14 cellular contexts compared by ENCODE assay signal in the genomic region with DNA sequence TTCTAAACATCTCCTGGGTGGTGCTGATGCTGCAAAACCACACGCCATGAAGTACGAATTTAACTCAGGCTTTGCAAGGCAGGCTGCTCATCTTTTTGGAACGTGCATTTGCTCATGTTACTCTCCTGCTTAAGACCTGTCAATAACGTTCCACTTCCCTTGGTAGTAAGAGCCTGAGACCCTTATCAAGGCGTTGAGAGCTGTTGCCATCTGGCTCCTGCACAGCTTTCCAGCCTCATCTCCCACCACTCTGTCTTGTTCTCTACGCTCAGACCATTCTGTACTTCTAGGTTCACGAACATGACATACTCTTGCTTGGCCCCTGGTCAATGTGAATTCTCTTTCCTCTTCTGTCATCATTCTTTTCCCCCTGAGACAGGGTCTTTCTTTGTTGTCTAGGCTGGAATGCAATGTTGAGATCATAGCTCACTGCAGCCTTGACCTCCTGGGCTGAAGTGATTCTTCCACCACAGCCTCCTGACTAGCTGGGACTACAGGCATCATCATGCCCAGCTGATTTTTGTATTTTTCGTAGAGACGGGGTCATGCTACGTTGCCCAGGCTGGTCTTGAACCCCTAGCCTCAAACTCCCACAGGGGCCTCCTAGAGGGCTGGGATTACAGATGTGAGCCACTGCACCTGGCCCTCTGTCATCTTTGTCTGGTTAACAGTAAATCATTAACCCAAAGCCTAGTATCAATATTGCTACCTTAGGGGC.
DNase-seq lines count a peak whose midpoint lies in the region; ATAC-seq and FAIRE-seq lines count a peak whose summit lies in the region.
"Had no signal": no experiment of that assay in that cellular context is flagged by ENCODE, and none has a peak within 500 bp of the region (broad histone marks: within the 10 kb centered on the region; RNA-seq: fewer than 3 reads in every experiment).

No MANE protein-coding gene starts in this region.

- peak; percentile 73 for DNase-seq in NCI-H82 (lab: John Stamatoyannopoulos, UW)
- DNase-seq in cortex of kidney (lab: John Stamatoyannopoulos, UW): no peak
- DNase-seq in NCI-H345 treated with DMSO at 0.1 percent for 48 hours (lab: John Stamatoyannopoulos, UW; ENCODE audit: unreplicated experiment): no peak
- DNase-seq in activated CD4-positive, alpha-beta T cell treated with anti-CD3 and anti-CD28 coated beads, Interleukin-2, amount 50 U/mL, for 4 hours: no peak
- DNase-seq in RCC 7860 (ENCODE audit: low spot score): no peak
- DNase-seq: midbrain; NCI-H2029 treated with DMSO at 0.1 percent for 48 hours; stimulated activated CD4-positive, alpha-beta T cell treated with anti-CD3 and anti-CD28 coated beads, Interleukin-15, amount 100 ng/mL, for 24 hours; tibial artery had no signal

- ATAC-seq in GM18907 (IDR thresholded peaks at IDR 0.05; ENCODE audit: unreplicated experiment): peak; percentile 96
- peak; percentile 83 for ATAC-seq in GM21390 (IDR thresholded peaks at IDR 0.05; ENCODE audit: unreplicated experiment)
- ATAC-seq in HG03060 (IDR thresholded peaks at IDR 0.05; ENCODE audit: low read depth, unreplicated experiment): peak; percentile 54

- no peak for FAIRE-seq in RCC 7860 (lab: Jason Lieb, UNC)
- FAIRE-seq: astrocyte, G401.6 had no signal
